In genomic region chr22:30694171-30694637, GRCh38 we compare ENCODE assay signal across 8 cellular contexts. TPM values are rescaled to one million over a fixed set of nuclear protein-coding genes. Genes with fewer than 3 reads are reported as not detected.
DNase-seq lines count a peak whose midpoint lies in the region; ATAC-seq lines count a peak whose summit lies in the region.

No MANE protein-coding gene starts in this region.

- ATAC-seq in left colon: peak; percentile 82

- intact Hi-C loops in left colon (cut with DNase I, micrococcal nuclease): no loop called here

- peak; percentile 47 for DNase-seq in ELF-1 (ENCODE audit: low read depth, low spot score)
- peak; percentile 44 for DNase-seq in NCI-H146 treated with DMSO at 0.1 percent for 48 hours (lab: John Stamatoyannopoulos, UW; ENCODE audit: unreplicated experiment)
- peak; percentile 25 to 37 for DNase-seq in activated CD4-positive, alpha-beta T cell treated with anti-CD3 and anti-CD28 coated beads for 24 hours (ENCODE audit: low read depth in 2 of 2)
- peak; percentile 68 for DNase-seq in cerebellum (ENCODE audit: low spot score)
- peak; percentile 62 to 82 for DNase-seq in left colon
- DNase-seq in stimulated activated CD4-positive, alpha-beta T cell treated with anti-CD3 and anti-CD28 coated beads, Interleukin-1b, Interleukin-23, amount 100 ng/mL, for 4 hours (ENCODE audit: low read depth in 2 of 2): peak; percentile 25 to 55
- no peak for DNase-seq in NAMALWA (ENCODE audit: low spot score)
- DNase-seq in MV-4-11 (lab: John Stamatoyannopoulos, UW): no peak

RNA-seq across cellular contexts. Expression of gene OSBP2, which starts 0.5 kb away (rescaled TPM):
- 26.7 TPM for total RNA-seq in cerebellum
- total RNA-seq in left colon: 1 to 10 TPM; 2.9 to 5.1 TPM

RNA-seq across cellular contexts. Expression of gene DUSP18, which starts 26.5 kb away (rescaled TPM):
- total RNA-seq in cerebellum: 29.3 TPM
- total RNA-seq in left colon: 10 to 100 TPM; 15.3 to 18.1 TPM

RNA-seq across cellular contexts. Expression of gene SLC35E4, which starts 58.6 kb away (rescaled TPM):
- total RNA-seq in cerebellum (5.0 TPM), left colon (1 to 10 TPM; 8.3 to 9.9 TPM)

Comparison
In these comparisons a context has a peak if more than half of its experiments do, and no peak if none do; other contexts are left out.
1. DNase-seq: peak in ELF-1 (single experiment), NCI-H146 treated with DMSO at 0.1 percent for 48 hours (single experiment), activated CD4-positive, alpha-beta T cell treated with anti-CD3 and anti-CD28 coated beads for 24 hours (2 of 2), cerebellum (single experiment), left colon (2 of 2) and stimulated activated CD4-positive, alpha-beta T cell treated with anti-CD3 and anti-CD28 coated beads, Interleukin-1b, Interleukin-23, amount 100 ng/mL, for 4 hours (2 of 2); none in NAMALWA (single experiment) and MV-4-11 (single experiment).